12 cellular contexts compared by ENCODE assay signal in genomic region chr1:226735576-226735975, GRCh38. TPM values are rescaled to one million over a fixed set of nuclear protein-coding genes. Genes with fewer than 3 reads are reported as not detected.
DNase-seq lines count a peak whose midpoint lies in the region; ATAC-seq and TF ChIP-seq lines count a peak whose summit lies in the region.
"Had no signal": no experiment of that assay in that cellular context is flagged by ENCODE, and none has a peak within 500 bp of the region (broad histone marks: within the 10 kb centered on the region; RNA-seq: fewer than 3 reads in every experiment).

No MANE protein-coding gene starts in this region.

- peaks cover 62% of the 10 kb centered on the region for H3K36me3 Mint-ChIP-seq in activated CD4-positive, alpha-beta T cell treated with anti-CD3 and anti-CD28 coated beads, Interleukin-2, amount 10 ng/mL, durations not matched to agents 7 days and 5 days (ENCODE audit: low read depth)
- peaks cover 61% of the 10 kb centered on the region for H3K36me3 Mint-ChIP-seq in activated naive CD8-positive, alpha-beta T cell treated with anti-CD3 and anti-CD28 coated beads for 36 hours

- TF ChIP-seq CTCF in lower lobe of right lung (IDR thresholded peaks at IDR 0.05): no peak
- TF ChIP-seq CTCF in suprapubic skin (IDR thresholded peaks at IDR 0.05): no peak

- no peak for TF ChIP-seq EP300 in suprapubic skin (IDR thresholded peaks at IDR 0.05)

- CTCF ChIA-PET in activated CD4-positive, alpha-beta T cell treated with anti-CD3 and anti-CD28 coated beads, Interleukin-2, amount 10 ng/mL, durations not matched to agents 7 days and 5 days (lab: Charles Lee): interaction anchor here (0.6 to 1.3 kb wide), 4 partner anchors 11 to 222 kb away, joined by 3 read pairs; no protein-coding TSS in a partner anchor

- H3K4me1 Mint-ChIP-seq in activated CD4-positive, alpha-beta T cell treated with anti-CD3 and anti-CD28 coated beads, Interleukin-2, amount 10 ng/mL, durations not matched to agents 7 days and 5 days: peaks cover 63% of the 10 kb centered on the region
- H3K4me1 Mint-ChIP-seq in activated naive CD8-positive, alpha-beta T cell treated with anti-CD3 and anti-CD28 coated beads for 36 hours: peaks cover 51% of the 10 kb centered on the region

- no peak for TF ChIP-seq POLR2A in suprapubic skin (IDR thresholded peaks at IDR 0.05)

- no peaks in the 10 kb centered on the region for H3K9me3 ChIP-seq in lower lobe of right lung
- H3K9me3 ChIP-seq in suprapubic skin: no peaks in the 10 kb centered on the region
- H3K9me3 ChIP-seq: thyroid gland had no signal

- 86% methylated on average over 8 of the region's 12 CpGs for WGBS in suprapubic skin

- H3K4me3 ChIP-seq in lower lobe of right lung (peak overlapping the region; percentile 98), suprapubic skin (peak overlapping the region; percentile 92)
- H3K4me3 ChIP-seq: thyroid gland had no signal

- H3K9me3 Mint-ChIP-seq in activated CD4-positive, alpha-beta T cell treated with anti-CD3 and anti-CD28 coated beads, Interleukin-2, amount 10 ng/mL, durations not matched to agents 7 days and 5 days: no peaks in the 10 kb centered on the region
- no peaks in the 10 kb centered on the region for H3K9me3 Mint-ChIP-seq in activated naive CD8-positive, alpha-beta T cell treated with anti-CD3 and anti-CD28 coated beads for 36 hours

- POLR2A ChIA-PET in activated CD4-positive, alpha-beta T cell treated with anti-CD3 and anti-CD28 coated beads, Interleukin-2, amount 10 ng/mL, durations not matched to agents 7 days and 5 days (lab: Charles Lee): no interaction called here

- H3K4me1 ChIP-seq in lower lobe of right lung (peaks cover 74% of the 10 kb centered on the region), suprapubic skin (peaks cover 70% of the 10 kb centered on the region)

- no peak for DNase-seq in activated CD4-positive, alpha-beta T cell treated with anti-CD3 and anti-CD28 coated beads, Interleukin-2, amount 10 ng/mL, durations not matched to agents 7 days and 5 days
- DNase-seq in activated CD4-positive, alpha-beta T cell treated with anti-CD3 and anti-CD28 coated beads, Interleukin-2, amount 50 U/mL, for 1 hour: no peak
- no peak for DNase-seq in activated naive CD8-positive, alpha-beta T cell treated with anti-CD3 and anti-CD28 coated beads for 36 hours
- DNase-seq in lower lobe of right lung (no peak), suprapubic skin (ENCODE audit: low spot score in 2 of 2) (no peak), NCI-H510A treated with DMSO at 0.1 percent for 48 hours (lab: John Stamatoyannopoulos, UW) (no peak), DMS79 (lab: John Stamatoyannopoulos, UW) (no peak)
- DNase-seq: erythroblast, NCI-H345, thyroid gland had no signal

- no peak overlapping the region for H3K27ac ChIP-seq in lower lobe of right lung
- no peak overlapping the region for H3K27ac ChIP-seq in suprapubic skin

- H3K27me3 Mint-ChIP-seq in activated CD4-positive, alpha-beta T cell treated with anti-CD3 and anti-CD28 coated beads, Interleukin-2, amount 10 ng/mL, durations not matched to agents 7 days and 5 days: no peaks in the 10 kb centered on the region
- no peaks in the 10 kb centered on the region for H3K27me3 Mint-ChIP-seq in activated naive CD8-positive, alpha-beta T cell treated with anti-CD3 and anti-CD28 coated beads for 36 hours

- H3K4me3 Mint-ChIP-seq in activated CD4-positive, alpha-beta T cell treated with anti-CD3 and anti-CD28 coated beads, Interleukin-2, amount 10 ng/mL, durations not matched to agents 7 days and 5 days: peak overlapping the region; percentile 87
- peak overlapping the region; percentile 95 for H3K4me3 Mint-ChIP-seq in activated naive CD8-positive, alpha-beta T cell treated with anti-CD3 and anti-CD28 coated beads for 36 hours

- H3K27me3 ChIP-seq in lower lobe of right lung (ENCODE audit: low read depth): no peaks in the 10 kb centered on the region
- no peaks in the 10 kb centered on the region for H3K27me3 ChIP-seq in suprapubic skin
- H3K27me3 ChIP-seq: thyroid gland had no signal

- H3K36me3 ChIP-seq in lower lobe of right lung: peaks cover 26% of the 10 kb centered on the region
- peaks cover 5% of the 10 kb centered on the region for H3K36me3 ChIP-seq in suprapubic skin
- H3K36me3 ChIP-seq: thyroid gland had no signal

- intact Hi-C loops in lower lobe of right lung (cut with DNase I): no loop called here

- ATAC-seq in lower lobe of right lung (no peak), GM21526 (IDR thresholded peaks at IDR 0.05; ENCODE audit: low FRiP score, unreplicated experiment) (no peak)
- ATAC-seq: left colon had no signal

- H3K27ac Mint-ChIP-seq in activated CD4-positive, alpha-beta T cell treated with anti-CD3 and anti-CD28 coated beads, Interleukin-2, amount 10 ng/mL, durations not matched to agents 7 days and 5 days: peak overlapping the region; percentile 52
- H3K27ac Mint-ChIP-seq in activated naive CD8-positive, alpha-beta T cell treated with anti-CD3 and anti-CD28 coated beads for 36 hours: peak overlapping the region; percentile 65

RNA-seq across cellular contexts. Expression of gene ITPKB, which starts 3.5 kb away (rescaled TPM):
- total RNA-seq in activated CD4-positive, alpha-beta T cell treated with anti-CD3 and anti-CD28 coated beads, Interleukin-2, amount 10 ng/mL, durations not matched to agents 7 days and 5 days: 10 to 100 TPM; 61.1 to 64.0 TPM
- 10 to 100 TPM; 30.7 to 30.8 TPM for total RNA-seq in activated naive CD8-positive, alpha-beta T cell treated with anti-CD3 and anti-CD28 coated beads for 36 hours
- 42.3 TPM for total RNA-seq in lower lobe of right lung
- 10 to 100 TPM; 31.0 to 39.0 (median 35.3) TPM for total RNA-seq in suprapubic skin
